Comparison of ENCODE assay signal across 12 cellular contexts in the genomic region with DNA sequence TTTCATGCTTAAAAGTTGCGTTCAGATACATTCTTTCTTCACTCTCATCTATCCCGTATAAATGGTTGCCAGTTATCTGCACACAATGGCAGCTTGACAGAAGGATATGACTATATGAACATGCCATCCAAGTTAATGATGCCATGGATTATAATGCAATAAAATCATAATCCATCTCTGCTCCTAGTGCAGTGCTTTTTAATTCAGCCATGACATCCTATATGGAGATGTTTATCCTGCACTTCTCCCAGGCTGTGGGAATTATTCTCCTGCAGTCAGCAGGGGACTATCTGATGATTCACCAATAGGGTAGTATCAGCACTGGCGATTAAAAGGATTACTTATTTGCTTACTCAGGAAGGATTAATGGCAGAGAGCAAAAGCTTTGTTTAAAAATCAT.
A peak's percentile ranks its signal among the peaks of the same experiment; 100 is the strongest.
DNase-seq lines count a peak whose midpoint lies in the region; ATAC-seq, FAIRE-seq and TF ChIP-seq lines count a peak whose summit lies in the region.
"Had no signal": no experiment of that assay in that cellular context is flagged by ENCODE, and none has a peak within 500 bp of the region (broad histone marks: within the 10 kb centered on the region; RNA-seq: fewer than 3 reads in every experiment).

No MANE protein-coding gene starts in this region.

- H3K4me1 ChIP-seq in OCI-LY7 (ENCODE audit: insufficient read depth, low read length, poor library complexity, severe bottlenecking) (no peaks in the 10 kb centered on the region), upper lobe of left lung (no peaks in the 10 kb centered on the region)
- H3K4me1 ChIP-seq: Peyer's patch, transverse colon had no signal

- in situ Hi-C loops in astrocyte of the cerebellum (cut with HindIII; ENCODE audit: low sequenced_read_pairs): loop anchor here (10.0 kb wide), 1 partner anchor 238 kb away; no protein-coding TSS in a partner anchor

- BruUV-seq in OCI-LY7 (replicated peaks; lab: Mats Ljungman, UMichigan): no TSS peak

- 59 to 68% methylated on average over 3 of the region's 3 CpGs for WGBS in upper lobe of left lung, 2 donors

- H4K20me1 ChIP-seq in OCI-LY7 (ENCODE audit: insufficient read depth, low read length): no peaks in the 10 kb centered on the region

- no peak for TF ChIP-seq POLR2A in GM12892 (IDR thresholded peaks at IDR 0.05; ENCODE audit: low read depth, low read length)
- no peak for TF ChIP-seq POLR2A in upper lobe of left lung (IDR thresholded peaks at IDR 0.05)

- TF ChIP-seq EP300 in upper lobe of left lung (IDR thresholded peaks at IDR 0.05): no peak

- no peaks in the 10 kb centered on the region for H3K36me3 ChIP-seq in OCI-LY7 (ENCODE audit: insufficient read depth, low read length)
- H3K36me3 ChIP-seq in upper lobe of left lung: no peaks in the 10 kb centered on the region
- H3K36me3 ChIP-seq: cardiac muscle cell, Peyer's patch, transverse colon had no signal

- no peak for ATAC-seq in upper lobe of left lung (ENCODE audit: low FRiP score in 2 of 2)

- H3K79me2 ChIP-seq in OCI-LY7 (ENCODE audit: insufficient read depth, low read depth, low read length): no peaks in the 10 kb centered on the region

- no peak overlapping the region for H3K4me2 ChIP-seq in OCI-LY7 (ENCODE audit: low read length)

- H2AFZ ChIP-seq in OCI-LY7 (ENCODE audit: low read length): no peak overlapping the region

- no peaks in the 10 kb centered on the region for H3K9me2 ChIP-seq in OCI-LY7 (ENCODE audit: insufficient read depth, low read length)

- H3K4me3 ChIP-seq in AG04450 (ENCODE audit: low read depth, low read length) (no peak overlapping the region), astrocyte of the cerebellum (ENCODE audit: low read depth, low read length) (no peak overlapping the region), OCI-LY7 (ENCODE audit: low read depth, low read length, poor library complexity, severe bottlenecking) (no peak overlapping the region), upper lobe of left lung (no peak overlapping the region)
- H3K4me3 ChIP-seq: cardiac muscle cell, Peyer's patch, transverse colon had no signal

- peak; percentile 77 for FAIRE-seq in HTR-8/SVneo (lab: Jason Lieb, UNC)
- FAIRE-seq in GM12892 (lab: Jason Lieb, UNC): no peak

- H3K27ac ChIP-seq in AG04450 (ENCODE audit: low read depth, low read length) (no peak overlapping the region), OCI-LY7 (ENCODE audit: low read depth, low read length, poor library complexity, severe bottlenecking) (no peak overlapping the region), upper lobe of left lung (no peak overlapping the region)
- H3K27ac ChIP-seq: cardiac muscle cell, Peyer's patch, transverse colon had no signal

- POLR2A ChIA-PET in AG04450 (lab: Yijun Ruan, JAX): no interaction called here
- POLR2A ChIA-PET in OCI-LY7 (lab: Charles Lee): interaction anchor here (0.8 kb wide), 1 partner anchor 9 kb away, joined by 3 read pairs; no protein-coding TSS in a partner anchor

- intact Hi-C loops in OCI-LY7 (cut with micrococcal nuclease; ENCODE audit: unreplicated experiment): no loop called here

- H3K27me3 ChIP-seq in AG04450 (ENCODE audit: control insufficient read depth, insufficient read depth, low read length) (no peaks in the 10 kb centered on the region), upper lobe of left lung (no peaks in the 10 kb centered on the region)
- H3K27me3 ChIP-seq: cardiac muscle cell, Peyer's patch, transverse colon had no signal

- TF ChIP-seq CTCF in AG04450 (IDR thresholded peaks at IDR 0.05; ENCODE audit: low read depth, low read length) (no peak), astrocyte of the cerebellum (IDR thresholded peaks at IDR 0.05; ENCODE audit: low read depth, low read length, missing control alignments) (no peak), OCI-LY7 (conservative IDR thresholded peaks at IDR 0.05; ENCODE audit: low read length) (no peak), upper lobe of left lung (IDR thresholded peaks at IDR 0.05) (no peak)

- DNase-seq in AG04450 (ENCODE audit: low read depth, low spot score) (peak; percentile 15), HTR-8/SVneo (ENCODE audit: insufficient read length, low spot score) (peak; percentile 53), astrocyte of the cerebellum (ENCODE audit: low read depth) (peak; percentile 18), kidney glomerular epithelial cell (lab: John Stamatoyannopoulos, UW) (peak; percentile 68), GM12892 (ENCODE audit: insufficient read length) (no peak), OCI-LY7 (ENCODE audit: low spot score) (no peak), upper lobe of left lung (no peak)
- no peak for DNase-seq in stimulated activated CD4-positive, alpha-beta T cell treated with anti-CD3 and anti-CD28 coated beads, Interleukin-4, amount 100 ng/mL, for 24 hours
- DNase-seq: NCI-H2029, Peyer's patch, transverse colon had no signal

- CTCF ChIA-PET in AG04450 (lab: Charles Lee): interaction anchor here (0.6 kb wide), 1 partner anchor 997 kb away, joined by 3 read pairs; no protein-coding TSS in a partner anchor
- CTCF ChIA-PET in OCI-LY7 (lab: Charles Lee; ENCODE audit: unreplicated experiment): no interaction called here

- H3K9me3 ChIP-seq in AG04450 (ENCODE audit: control insufficient read depth, insufficient read depth, low read length): no peaks in the 10 kb centered on the region
- no peaks in the 10 kb centered on the region for H3K9me3 ChIP-seq in OCI-LY7 (ENCODE audit: low read length)
- H3K9me3 ChIP-seq in upper lobe of left lung: no peaks in the 10 kb centered on the region
- H3K9me3 ChIP-seq: Peyer's patch, transverse colon had no signal

Comparison
In these comparisons a context has a peak if more than half of its experiments do, and no peak if none do; other contexts are left out.
1. DNase-seq: peak in AG04450 (single experiment), HTR-8/SVneo (single experiment), astrocyte of the cerebellum (single experiment) and kidney glomerular epithelial cell (single experiment); none in GM12892 (single experiment), OCI-LY7 (single experiment), stimulated activated CD4-positive, alpha-beta T cell treated with anti-CD3 and anti-CD28 coated beads, Interleukin-4, amount 100 ng/mL, for 24 hours (single experiment) and upper lobe of left lung (0 of 2).